ENCODE assay signal across 8 cellular contexts in the genomic region with DNA sequence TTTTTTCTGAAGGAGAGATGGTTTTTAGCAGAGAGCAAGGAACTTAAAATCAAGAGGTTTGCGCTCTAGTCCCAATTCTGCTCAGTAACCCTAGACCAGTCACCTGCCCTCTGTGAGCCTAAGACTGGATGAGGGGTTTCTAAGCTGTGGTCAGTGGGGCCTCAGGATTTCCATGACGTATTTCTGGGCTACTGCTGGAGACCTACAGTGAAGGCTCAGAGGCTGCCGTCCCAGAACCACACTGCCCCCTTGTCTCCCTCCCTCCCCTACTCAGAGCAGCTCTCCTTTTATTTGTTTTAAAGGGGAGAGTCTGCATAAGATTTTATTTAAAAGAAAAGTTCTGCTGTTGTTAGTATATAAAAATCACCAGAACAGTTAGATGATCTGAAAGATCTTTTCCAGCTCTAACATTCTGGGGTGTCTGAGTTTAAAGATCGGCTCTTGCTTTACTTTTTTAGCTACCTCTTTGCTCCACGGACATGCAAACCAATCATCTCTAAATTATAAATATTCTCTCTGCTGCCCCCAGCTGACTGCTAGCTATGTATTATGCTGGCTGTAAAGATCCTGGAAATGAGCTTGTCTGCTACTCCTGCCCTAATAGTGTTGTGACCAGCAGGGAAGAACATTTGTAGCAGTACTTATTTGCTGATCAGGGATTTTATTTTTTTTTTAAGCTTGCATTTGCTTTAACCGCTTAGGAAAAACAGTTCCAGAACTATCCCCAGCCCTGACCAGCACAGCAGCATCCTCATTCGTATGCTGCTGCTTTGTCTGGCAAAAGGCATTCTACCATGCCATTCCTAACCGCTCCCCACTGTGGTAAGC. TPM values are rescaled to one million over a fixed set of nuclear protein-coding genes. Genes with fewer than 3 reads are reported as not detected.
DNase-seq lines count a peak whose midpoint lies in the region; TF ChIP-seq lines count a peak whose summit lies in the region.

No MANE protein-coding gene starts in this region.

- no peaks in the 10 kb centered on the region for H3K36me3 ChIP-seq in SK-N-SH (replicated peaks in 1 of 2; ENCODE audit: control insufficient read depth in 1 of 2, insufficient read depth in 2 of 2, low read length in 1 of 2)
- no peaks in the 10 kb centered on the region for H3K36me3 ChIP-seq in esophagus muscularis mucosa
- no peaks in the 10 kb centered on the region for H3K36me3 ChIP-seq in neural cell (ENCODE audit: insufficient read depth, low read length)

- WGBS in SK-N-SH (ENCODE audit: low lambda C conversion rate), result 38% methylated on average over 8 of the region's 8 CpGs
- WGBS in esophagus muscularis mucosa, result 38% methylated on average over 8 of the region's 8 CpGs

- DNase-seq in SIG-M5 treated with dmso at 0.1 percent for 504 hours (lab: John Stamatoyannopoulos, UW; ENCODE audit: unreplicated experiment) (peak; percentile 64), SIG-M5 (lab: John Stamatoyannopoulos, UW) (no peak), KBM-7 (peak; percentile 67), SK-N-SH (peak; percentile 63), esophagus muscularis mucosa (ENCODE audit: extremely low spot score) (peak; percentile 53), NCI-H774 (lab: John Stamatoyannopoulos, UW) (no peak)
- DNase-seq in activated CD8-positive, alpha-beta memory T cell treated with anti-CD3 and anti-CD28 coated beads for 24 hours, result no peak

- peak overlapping the region in 1 of 2 experiments; percentile 74; a peak in 3 of 4 replicates for H3K27ac ChIP-seq in SK-N-SH (ENCODE audit: low read depth in 2 of 2, low read length in 1 of 2)
- H3K27ac ChIP-seq in esophagus muscularis mucosa (replicated peaks in 1 of 4), result peak overlapping the region; percentile 6 to 68 (median 34)
- H3K27ac ChIP-seq in neural cell (ENCODE audit: low read length), result no peak overlapping the region

- no peaks in the 10 kb centered on the region for H3K9me3 ChIP-seq in SK-N-SH
- no peaks in the 10 kb centered on the region for H3K9me3 ChIP-seq in esophagus muscularis mucosa
- H3K9me3 ChIP-seq in neural cell (ENCODE audit: low read length), result no peaks in the 10 kb centered on the region

- H3K9ac ChIP-seq in SK-N-SH (peak overlapping the region; percentile 34; the same call in 1 of the 2 replicates), neural cell (ENCODE audit: low read length) (peak overlapping the region; percentile 17)

- no peak for TF ChIP-seq EP300 in SK-N-SH (IDR thresholded peaks at IDR 0.05; ENCODE audit: borderline replicate concordance in 1 of 2, low read depth in 1 of 2, low read length in 1 of 2)
- TF ChIP-seq EP300 in esophagus muscularis mucosa (IDR thresholded peaks at IDR 0.05), result no peak
- TF ChIP-seq EP300 in neural cell (conservative IDR thresholded peaks at IDR 0.05; ENCODE audit: poor library complexity, severe bottlenecking), result no peak

- peak; percentile 46 for TF ChIP-seq RAD21 in SK-N-SH (IDR thresholded peaks at IDR 0.05; ENCODE audit: low read length)
- TF ChIP-seq RAD21 in neural cell (conservative IDR thresholded peaks at IDR 0.05), result peak; percentile 31

- CTCF ChIA-PET in SK-N-SH (lab: Yijun Ruan, JAX), result interaction anchor here (0.7 to 13.1 kb wide), 23 partner anchors 10 to 676 kb away, joined by 3 to 277 read pairs (median 5); a partner anchor contains a TSS

- H3K27me3 ChIP-seq in SK-N-SH (ENCODE audit: insufficient read depth) (no peaks in the 10 kb centered on the region), esophagus muscularis mucosa (no peaks in the 10 kb centered on the region), neural cell (ENCODE audit: insufficient read depth, low read depth, low read length) (no peaks in the 10 kb centered on the region)

- H3K9me2 ChIP-seq in SK-N-SH (no peaks in the 10 kb centered on the region), neural cell (ENCODE audit: insufficient read depth, low read length) (no peaks in the 10 kb centered on the region)

- TF ChIP-seq POLR2A in esophagus muscularis mucosa (IDR thresholded peaks at IDR 0.05; ENCODE audit: low read depth), result no peak

- no peaks in the 10 kb centered on the region for H3K79me2 ChIP-seq in SK-N-SH (ENCODE audit: insufficient read depth)
- no peaks in the 10 kb centered on the region for H3K79me2 ChIP-seq in neural cell (replicated peaks; ENCODE audit: insufficient read depth, low read length)

- in situ Hi-C loops in KBM-7 (cut with MboI; ENCODE audit: low pct_unique_long_range_greater_than_20kb, low sequenced_read_pairs), result loop anchor here (10.0 to 25.0 kb wide), 2 partner anchors 227 to 330 kb away; no protein-coding TSS in a partner anchor

- H3K4me2 ChIP-seq in SK-N-SH (peak overlapping the region; percentile 47), neural cell (ENCODE audit: low read length) (no peak overlapping the region)

- POLR2A ChIA-PET in SK-N-SH (lab: Yijun Ruan, JAX), result interaction anchor here (0.6 to 1.6 kb wide), 9 partner anchors 9 to 946 kb away, joined by 3 to 9 read pairs (median 4); a partner anchor contains a TSS

- no peaks in the 10 kb centered on the region for H3F3A ChIP-seq in SK-N-SH (replicated peaks; ENCODE audit: insufficient read depth)
- no peaks in the 10 kb centered on the region for H3F3A ChIP-seq in neural cell (ENCODE audit: insufficient read depth, low read length, poor library complexity, severe bottlenecking)

- H4K20me1 ChIP-seq in SK-N-SH (ENCODE audit: insufficient read depth), result no peaks in the 10 kb centered on the region
- H4K20me1 ChIP-seq in neural cell (ENCODE audit: insufficient read depth), result no peaks in the 10 kb centered on the region

- intact Hi-C loops in esophagus muscularis mucosa (cut with DNase I), result loop anchor here (10.0 kb wide), 1 partner anchor 177 kb away; a partner anchor contains a TSS

- H2AFZ ChIP-seq in SK-N-SH (ENCODE audit: low read depth), result peak overlapping the region; percentile 65; the same call in 1 of the 2 replicates
- H2AFZ ChIP-seq in neural cell (ENCODE audit: low read depth, low read length), result peak overlapping the region; percentile 28

- TF ChIP-seq CTCF in SK-N-SH (IDR thresholded peaks at IDR 0.05) (peak; percentile 63), esophagus muscularis mucosa (IDR thresholded peaks at IDR 0.05) (peak; percentile 50 to 54 (median 53)), neural cell (IDR thresholded peaks at IDR 0.05; ENCODE audit: poor library complexity, severe bottlenecking) (peak; percentile 66)

- peak overlapping the region; percentile 35 to 43; a peak in 3 of 4 replicates for H3K4me3 ChIP-seq in SK-N-SH (ENCODE audit: low read depth in 2 of 2, low read length in 1 of 2)
- H3K4me3 ChIP-seq in esophagus muscularis mucosa, result peak overlapping the region; percentile 6 to 36 (median 30)
- no peak overlapping the region for H3K4me3 ChIP-seq in neural cell (ENCODE audit: low read length)

- H3K4me1 ChIP-seq in SK-N-SH (ENCODE audit: control insufficient read depth in 1 of 2, insufficient read depth in 2 of 2, low read depth in 1 of 2, low read length in 1 of 2) (peaks cover 5 to 25% of the 10 kb centered on the region in 2 experiments; a peak in 3 of 4 replicates), esophagus muscularis mucosa (peaks cover 4 to 33% (median 17%) of the 10 kb centered on the region in 4 donors)

TF ChIP-seq in SK-N-SH, 30 proteins besides CTCF, POLR2A, EP300 and RAD21:
- TF ChIP-seq SMC3 (IDR thresholded peaks at IDR 0.05; ENCODE audit: low read depth, low read length) (peak; percentile 21; the same call in 1 of the 2 replicates), TEAD4 (IDR thresholded peaks at IDR 0.05; ENCODE audit: borderline replicate concordance, insufficient read depth) (no peak), SIN3A (IDR thresholded peaks at IDR 0.05; ENCODE audit: borderline replicate concordance, low read depth, low read length) (no peak), EZH2phosphoT487 (IDR thresholded peaks at IDR 0.05; ENCODE audit: borderline replicate concordance, low read depth) (no peak), MXI1 (IDR thresholded peaks at IDR 0.05; ENCODE audit: low read depth, low read length) (0 out of 2 replicates have a peak, but pooled peaks have one; percentile 36)

TF ChIP-seq in neural cell, 6 proteins besides CTCF, POLR2A, EP300 and RAD21:
- TF ChIP-seq SMC3 (conservative IDR thresholded peaks at IDR 0.05; ENCODE audit: poor library complexity), result peak; percentile 42
- TF ChIP-seq TAF1 (IDR thresholded peaks at IDR 0.05; ENCODE audit: low read depth), result no peak
- TF ChIP-seq EZH2 (IDR thresholded peaks at IDR 0.05; ENCODE audit: borderline replicate concordance, insufficient read depth, low read length, poor library complexity, severe bottlenecking), result no peak

RNA-seq across cellular contexts. Expression of a gene that starts 28.6 kb away (rescaled TPM):
- polyA plus RNA-seq in SK-N-SH (2012; rRNA removed) (239 and 332 TPM in 2 replicates), neural cell (154 and 170 TPM in 2 replicates)
- polyA plus RNA-seq in SK-N-SH (2012; cell fraction: cytosol; rRNA removed), result 277 and 293 TPM in 2 replicates
- 112 and 123 TPM in 2 replicates for polyA plus RNA-seq in SK-N-SH (2012; cell fraction: nucleus; rRNA removed)
- total RNA-seq in esophagus muscularis mucosa, result 100 to 1,000 TPM; 142 to 333 (median 256) TPM
- 43.3 and 53.9 TPM in 2 replicates for polyA minus RNA-seq in neural cell

Comparison
In these comparisons a context has a peak if more than half of its experiments do, and no peak if none do; other contexts are left out.
1. DNase-seq: peak in SIG-M5 treated with dmso at 0.1 percent for 504 hours (single experiment), KBM-7 (single experiment), SK-N-SH (single experiment) and esophagus muscularis mucosa (single experiment); none in SIG-M5 (single experiment), NCI-H774 (single experiment) and activated CD8-positive, alpha-beta memory T cell treated with anti-CD3 and anti-CD28 coated beads for 24 hours (single experiment).
2. Peak in every context shown above with its lines, with median percentiles within 50 percentile points of each other: CTCF ChIP-seq.